8 cellular contexts compared by ENCODE assay signal in the genomic region with DNA sequence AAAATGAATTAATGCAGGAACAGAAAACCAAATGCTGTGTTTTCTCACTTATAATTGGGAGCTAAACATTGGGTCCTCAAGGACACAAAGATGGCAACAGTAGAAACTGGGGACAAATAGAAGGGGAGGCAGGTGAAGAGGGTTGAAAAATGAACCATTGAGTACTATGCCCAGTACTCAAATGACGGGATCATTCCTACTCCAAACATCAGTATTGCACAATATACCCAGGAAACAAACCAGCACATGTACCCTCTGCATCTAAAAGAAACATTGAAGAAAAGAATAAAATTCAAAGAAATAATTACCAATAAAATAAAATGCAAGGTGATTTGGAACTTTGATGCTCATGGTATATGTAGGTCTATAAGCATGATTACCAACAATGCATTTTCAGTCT.
"Had no signal": no experiment of that assay in that cellular context is flagged by ENCODE, and none has a peak within 500 bp of the region (broad histone marks: within the 10 kb centered on the region; RNA-seq: fewer than 3 reads in every experiment).

No MANE protein-coding gene starts in this region.

- DNase-seq: GDM1, GF-D8 had no signal

- ATAC-seq: GM12878 had no signal

- FAIRE-seq: G401.6, GM12878, GM12891, GM12892, GM18507, GM19239 had no signal

- H3K4me3 ChIP-seq: GM12878 had no signal
